Comparison of ENCODE assay signal across 1 cellular context in genomic region chr2:183038341-183039300, GRCh38.
TF ChIP-seq lines count a peak whose summit lies in the region.

Gene NCKAP1 (minus strand): TSS chr2:183038457. CDS start chr2:183038099, 358 bp downstream.

TF ChIP-seq in IMR-90, 13 proteins besides CTCF, POLR2A, EP300 and RAD21 (continued from another document):
- TF ChIP-seq USF2 (IDR thresholded peaks at IDR 0.05; ENCODE audit: low read depth, low read length) (peak; percentile 89), NFE2L2 (IDR thresholded peaks at IDR 0.05; ENCODE audit: low read depth, low read length) (no peak), MXI1 (IDR thresholded peaks at IDR 0.05; ENCODE audit: borderline replicate concordance, low read depth, low read length) (peak; percentile 11; the same call in 1 of the 2 replicates), SMC3 (IDR thresholded peaks at IDR 0.05; ENCODE audit: low read depth, low read length) (peak; percentile 24; the same call in 1 of the 2 replicates), MAZ (IDR thresholded peaks at IDR 0.05; ENCODE audit: borderline replicate concordance, low read depth, low read length) (no peak; the same call in 1 of the 2 replicates), MAFK (IDR thresholded peaks at IDR 0.05; ENCODE audit: low read depth, low read length) (no peak), CEBPB (IDR thresholded peaks at IDR 0.05; ENCODE audit: low read depth, low read length) (no peak), RFX5 (IDR thresholded peaks at IDR 0.05; ENCODE audit: low read depth, low read length) (no peak), CHD1 (IDR thresholded peaks at IDR 0.05; ENCODE audit: low read depth, low read length) (no peak), FOS (IDR thresholded peaks at IDR 0.05; ENCODE audit: low read depth, low read length) (no peak), BHLHE40 (IDR thresholded peaks at IDR 0.05; ENCODE audit: low read depth, low read length) (peak; percentile 74; the same call in 1 of the 2 replicates)
